ENCODE assay signal across 23 cellular contexts in the genomic region with DNA sequence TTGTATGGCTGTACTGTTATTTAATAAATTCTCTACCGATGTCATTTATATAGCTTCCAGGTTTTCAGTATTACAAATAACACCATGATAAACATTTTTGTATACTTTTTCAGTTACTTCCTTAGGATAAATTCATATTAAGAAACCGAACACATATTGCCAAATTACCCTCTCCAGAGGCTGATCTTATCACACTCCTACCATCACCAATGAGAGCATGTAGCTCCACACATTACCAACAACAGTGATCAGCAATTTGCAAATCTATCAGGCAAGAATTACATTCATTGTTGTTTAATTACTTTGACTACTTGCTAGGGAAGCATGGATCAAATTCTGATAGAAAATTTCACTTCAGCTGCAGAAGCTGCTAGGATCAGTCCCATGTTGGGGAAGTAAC. TPM values are rescaled to one million over a fixed set of nuclear protein-coding genes. Genes with fewer than 3 reads are reported as not detected.
A peak's percentile ranks its signal among the peaks of the same experiment; 100 is the strongest.
DNase-seq lines count a peak whose midpoint lies in the region; ATAC-seq, FAIRE-seq and TF ChIP-seq lines count a peak whose summit lies in the region.
"Had no signal": no experiment of that assay in that cellular context is flagged by ENCODE, and none has a peak within 500 bp of the region (broad histone marks: within the 10 kb centered on the region; RNA-seq: fewer than 3 reads in every experiment).

No MANE protein-coding gene starts in this region.

- H3K27me3 Mint-ChIP-seq in activated T-cell treated with anti-CD3 and anti-CD28 coated beads, Interleukin-2, amount 50 U/mL, for 24 hours, result no peaks in the 10 kb centered on the region
- H3K27me3 Mint-ChIP-seq in activated T-helper 17 cell treated with anti-CD3 and anti-CD28 coated beads, Interleukin-2, amount 50 U/mL, for 72 hours, result no peaks in the 10 kb centered on the region
- H3K27me3 Mint-ChIP-seq: effector memory CD8-positive, alpha-beta T cell had no signal

- no peak for DNase-seq in activated T-cell treated with anti-CD3 and anti-CD28 coated beads, Interleukin-2, amount 50 U/mL, for 24 hours
- no peak for DNase-seq in activated T-cell treated with anti-CD3 and anti-CD28 coated beads, Interleukin-2, amount 50 U/mL, for 1 hour
- no peak for DNase-seq in keratinocyte (ENCODE audit: low read depth, low spot score)
- DNase-seq in dorsolateral prefrontal cortex, result no peak
- DNase-seq: ACHN; activated naive CD4-positive, alpha-beta T cell treated with Interleukin-2 at 50 U/mL for 16 hours; anterior cingulate cortex; colonic mucosa; effector memory CD8-positive, alpha-beta T cell; heart right ventricle; MV-4-11; NCI-H146; NCI-H446 treated with DMSO at 0.1 percent for 48 hours; stimulated activated CD4-positive, alpha-beta T cell treated with anti-CD3 and anti-CD28 coated beads, Interleukin-12 subunit alpha, Interleukin-12 subunit beta, amount 100 ng/mL, for 4 hours; stimulated activated CD4-positive, alpha-beta T cell treated with anti-CD3 and anti-CD28 coated beads, Interleukin-4, amount 100 ng/mL, for 1 hour had no signal

- H3K4me3 Mint-ChIP-seq in activated T-cell treated with anti-CD3 and anti-CD28 coated beads, Interleukin-2, amount 50 U/mL, for 24 hours, result no peak overlapping the region
- peak overlapping the region; percentile 78 for H3K4me3 Mint-ChIP-seq in activated T-helper 17 cell treated with anti-CD3 and anti-CD28 coated beads, Interleukin-2, amount 50 U/mL, for 72 hours
- H3K4me3 Mint-ChIP-seq: effector memory CD8-positive, alpha-beta T cell had no signal

- FAIRE-seq in keratinocyte (lab: Jason Lieb, UNC), result no peak

- dilution Hi-C loops in keratinocyte (cut with MboI; ENCODE audit: extremely low pct_ligation_motif_present, low sequenced_read_pairs), result no loop called here

- H3K4me1 ChIP-seq in HEK293 (ENCODE audit: control insufficient read depth, insufficient read depth, low read length) (peaks cover 6% of the 10 kb centered on the region), keratinocyte (ENCODE audit: control insufficient read depth, extremely low read depth, insufficient read depth, low read length) (peaks cover 19% of the 10 kb centered on the region)

- H3K9me1 ChIP-seq in keratinocyte (ENCODE audit: control insufficient read depth, extremely low read depth, insufficient read depth, low read length), result no peaks in the 10 kb centered on the region

- H3K9me3 Mint-ChIP-seq in activated T-cell treated with anti-CD3 and anti-CD28 coated beads, Interleukin-2, amount 50 U/mL, for 24 hours, result no peaks in the 10 kb centered on the region
- no peaks in the 10 kb centered on the region for H3K9me3 Mint-ChIP-seq in activated T-helper 17 cell treated with anti-CD3 and anti-CD28 coated beads, Interleukin-2, amount 50 U/mL, for 72 hours
- H3K9me3 Mint-ChIP-seq: effector memory CD8-positive, alpha-beta T cell had no signal

- no peak overlapping the region for H3K27ac ChIP-seq in HEK293 (ENCODE audit: extremely low read depth, low read depth, low read length)
- peak overlapping the region; percentile 61 for H3K27ac ChIP-seq in keratinocyte (ENCODE audit: control insufficient read depth, insufficient read depth, low read length)
- H3K27ac ChIP-seq in dorsolateral prefrontal cortex, result no peak overlapping the region
- H3K27ac ChIP-seq: colonic mucosa, foreskin keratinocyte had no signal

- CTCF ChIA-PET in HEK293 (lab: Yijun Ruan, JAX), result interaction anchor here (0.7 kb wide), 1 partner anchor 23 kb away, joined by 3 read pairs; no protein-coding TSS in a partner anchor

- H3K27me3 ChIP-seq in keratinocyte (ENCODE audit: control insufficient read depth, extremely low read depth, insufficient read depth, low read length) (no peaks in the 10 kb centered on the region), dorsolateral prefrontal cortex (no peaks in the 10 kb centered on the region)
- H3K27me3 ChIP-seq: colonic mucosa, foreskin keratinocyte, heart right ventricle, suprapubic skin had no signal

- POLR2A ChIA-PET in HEK293 (lab: Yijun Ruan, JAX), result interaction anchor here (0.5 kb wide), 1 partner anchor 1936 kb away, joined by 4 read pairs; no protein-coding TSS in a partner anchor

- no peaks in the 10 kb centered on the region for H3K79me2 ChIP-seq in keratinocyte (ENCODE audit: control insufficient read depth, insufficient read depth, low read length)

- H3K4me2 ChIP-seq in keratinocyte (ENCODE audit: control insufficient read depth, extremely low read depth, insufficient read depth, low read depth, low read length), result peak overlapping the region; percentile 79

- no peak for ATAC-seq in activated T-helper 17 cell treated with anti-CD3 and anti-CD28 coated beads, Interleukin-2, amount 50 U/mL, for 72 hours (replicated peaks)
- no peak for ATAC-seq in HG03108 (IDR thresholded peaks at IDR 0.05; ENCODE audit: unreplicated experiment)
- no peak for ATAC-seq in HG03095 (IDR thresholded peaks at IDR 0.05; ENCODE audit: unreplicated experiment)
- ATAC-seq: effector memory CD8-positive, alpha-beta T cell; heart right ventricle; sciatic nerve had no signal

- peaks cover 64% of the 10 kb centered on the region for H3K4me1 Mint-ChIP-seq in activated T-cell treated with anti-CD3 and anti-CD28 coated beads, Interleukin-2, amount 50 U/mL, for 24 hours (ENCODE audit: low read depth)
- H3K4me1 Mint-ChIP-seq in activated T-helper 17 cell treated with anti-CD3 and anti-CD28 coated beads, Interleukin-2, amount 50 U/mL, for 72 hours, result peaks cover 48% of the 10 kb centered on the region

- no peaks in the 10 kb centered on the region for H3K36me3 ChIP-seq in HEK293 (ENCODE audit: control insufficient read depth in 2 of 2, insufficient read depth in 1 of 2, low read length in 2 of 2)
- H3K36me3 ChIP-seq in keratinocyte (ENCODE audit: control insufficient read depth in 2 of 2, extremely low read depth in 1 of 2, insufficient read depth in 2 of 2, low read length in 2 of 2), result no peaks in the 10 kb centered on the region
- H3K36me3 ChIP-seq: colonic mucosa, heart right ventricle, suprapubic skin had no signal

- peak overlapping the region; percentile 81 for H2AFZ ChIP-seq in keratinocyte (ENCODE audit: control insufficient read depth, low read length)

- H3K4me3 ChIP-seq in HEK293 (ENCODE audit: low read depth, low read length) (no peak overlapping the region), keratinocyte (ENCODE audit: control insufficient read depth in 2 of 3, extremely low read depth in 1 of 3, insufficient read depth in 2 of 3, low read depth in 1 of 3, low read length in 3 of 3) (peak overlapping the region in 2 of 3 experiments; percentile 31 to 38), dorsolateral prefrontal cortex (no peak overlapping the region)
- H3K4me3 ChIP-seq: colonic mucosa, heart right ventricle, lung, suprapubic skin had no signal

- H3K9me3 ChIP-seq in HEK293 (ENCODE audit: control insufficient read depth, insufficient read depth, low read depth, low read length) (no peaks in the 10 kb centered on the region), keratinocyte (ENCODE audit: control insufficient read depth, low read depth, low read length) (no peaks in the 10 kb centered on the region)
- H3K9me3 ChIP-seq: colonic mucosa, heart right ventricle, suprapubic skin had no signal

- H3K9ac ChIP-seq in keratinocyte (ENCODE audit: control insufficient read depth, extremely low read depth, insufficient read depth, low read length), result peak overlapping the region; percentile 14

- no peaks in the 10 kb centered on the region for H4K20me1 ChIP-seq in keratinocyte (ENCODE audit: control insufficient read depth, extremely low read depth, insufficient read depth, low read length)

- peak overlapping the region; percentile 45 for H3K27ac Mint-ChIP-seq in activated T-cell treated with anti-CD3 and anti-CD28 coated beads, Interleukin-2, amount 50 U/mL, for 24 hours
- peak overlapping the region; percentile 100 for H3K27ac Mint-ChIP-seq in activated T-helper 17 cell treated with anti-CD3 and anti-CD28 coated beads, Interleukin-2, amount 50 U/mL, for 72 hours

- intact Hi-C loops in dorsolateral prefrontal cortex (cut with DNase I), result no loop called here

- TF ChIP-seq CTCF in HEK293 (tag by site-specific recombination; IDR thresholded peaks at IDR 0.05) (no peak), keratinocyte (optimal IDR thresholded peaks at IDR 0.05 in 1 of 3, IDR thresholded peaks at IDR 0.05 in 1 of 3, conservative IDR thresholded peaks at IDR 0.05 in 1 of 3; ENCODE audit: extremely low read depth in 1 of 3, insufficient read depth in 2 of 3, low read length in 3 of 3) (no peak), dorsolateral prefrontal cortex (IDR thresholded peaks at IDR 0.05 in 54 of 56, conservative IDR thresholded peaks at IDR 0.05 in 2 of 56; ENCODE audit: low read depth in 1 of 56, partially characterized antibody in 56 of 56) (no peak)

- no peaks in the 10 kb centered on the region for H3K36me3 Mint-ChIP-seq in activated T-cell treated with anti-CD3 and anti-CD28 coated beads, Interleukin-2, amount 50 U/mL, for 24 hours (ENCODE audit: low read depth)
- H3K36me3 Mint-ChIP-seq in activated T-helper 17 cell treated with anti-CD3 and anti-CD28 coated beads, Interleukin-2, amount 50 U/mL, for 72 hours (ENCODE audit: low read depth), result peaks cover 31% of the 10 kb centered on the region

TF ChIP-seq in HEK293, 187 proteins besides CTCF, POLR2A, EP300 and RAD21:
- no peak for TF ChIP-seq ZNF837 (tag by site-specific recombination; IDR thresholded peaks at IDR 0.05)
- TF ChIP-seq ZNF677 (tag by site-specific recombination; IDR thresholded peaks at IDR 0.05), result peak; percentile 95

RNA-seq across cellular contexts. Expression of a gene that starts 5.8 kb away (rescaled TPM):
- 100 to 1,000 TPM; 406 to 520 TPM for total RNA-seq in activated T-helper 17 cell treated with anti-CD3 and anti-CD28 coated beads, Interleukin-2, amount 50 U/mL, for 72 hours
- 107 to 202 TPM (median 125 TPM) in 3 replicates for polyA plus RNA-seq in keratinocyte
- polyA plus RNA-seq in keratinocyte (2011; ENCODE audit: low read depth), result 40.2 TPM
- polyA plus RNA-seq in keratinocyte (2011; cell fraction: cytosol; rRNA removed), result 106 and 185 TPM in 2 replicates
- polyA plus RNA-seq in keratinocyte (2011; cell fraction: nucleus; rRNA removed), result 67.0 and 74.2 TPM in 2 replicates
- polyA plus RNA-seq in keratinocyte (2012; ENCODE audit: low replicate concordance), result 100 and 142 TPM in 2 replicates
- polyA minus RNA-seq in keratinocyte, result 13.4 to 56.9 TPM (median 38.3 TPM) in 3 replicates
- polyA minus RNA-seq in keratinocyte (2011; cell fraction: cytosol; rRNA and poly(A)+ RNA removed), result 20.5 TPM
- polyA minus RNA-seq in keratinocyte (2011; cell fraction: nucleus; rRNA and poly(A)+ RNA removed), result 23.6 and 35.1 TPM in 2 replicates
- total RNA-seq in dorsolateral prefrontal cortex, result 100 to 1,000 TPM in 108 of 120 experiments, 10 to 100 TPM in 12; 75.7 to 174 (median 133) TPM

RNA-seq across cellular contexts. Expression of a gene that starts 39.9 kb away (rescaled TPM):
- total RNA-seq in activated T-helper 17 cell treated with anti-CD3 and anti-CD28 coated beads, Interleukin-2, amount 50 U/mL, for 72 hours, result 100 to 1,000 TPM; 104 to 170 TPM
- 2.6 to 8.0 TPM (median 4.9 TPM) in 3 replicates for polyA plus RNA-seq in keratinocyte
- polyA plus RNA-seq in keratinocyte (2011; ENCODE audit: low read depth), result 160 TPM
- polyA plus RNA-seq in keratinocyte (2011; cell fraction: cytosol; rRNA removed), result 2.0 and 3.8 TPM in 2 replicates
- polyA plus RNA-seq in keratinocyte (2011; cell fraction: nucleus; rRNA removed), result 7.0 and 9.0 TPM in 2 replicates
- polyA plus RNA-seq in keratinocyte (2012; ENCODE audit: low replicate concordance), result 12.7 and 21.4 TPM in 2 replicates
- 3.0 to 39.0 TPM (median 12.0 TPM) in 3 replicates for polyA minus RNA-seq in keratinocyte
- 11.3 TPM for polyA minus RNA-seq in keratinocyte (2011; cell fraction: cytosol; rRNA and poly(A)+ RNA removed)
- 10.2 and 29.2 TPM in 2 replicates for polyA minus RNA-seq in keratinocyte (2011; cell fraction: nucleus; rRNA and poly(A)+ RNA removed)
- total RNA-seq in dorsolateral prefrontal cortex, result 100 to 1,000 TPM; 136 to 273 (median 172) TPM

Comparison
In these comparisons a context has a peak if more than half of its experiments do, and no peak if none do; other contexts are left out.
1. H3K4me3 ChIP-seq: peak in keratinocyte (2 of 3); none in HEK293 (single experiment) and dorsolateral prefrontal cortex (0 of 59).